1 cellular context compared by ENCODE assay signal in genomic region chr15:100764778-100765457, GRCh38.
TF ChIP-seq lines count a peak whose summit lies in the region.

No MANE protein-coding gene starts in this region.

TF ChIP-seq in HEK293, 187 proteins besides CTCF, POLR2A, EP300 and RAD21 (continued from another document):
- TF ChIP-seq ZNF639 (tag by site-specific recombination; IDR thresholded peaks at IDR 0.05) = no peak
